ENCODE assay signal across 19 cellular contexts in genomic region chr5:131268758-131269370, GRCh38. TPM values are rescaled to one million over a fixed set of nuclear protein-coding genes. Genes with fewer than 3 reads are reported as not detected.
DNase-seq lines count a peak whose midpoint lies in the region; ATAC-seq and TF ChIP-seq lines count a peak whose summit lies in the region.
"Had no signal": no experiment of that assay in that cellular context is flagged by ENCODE, and none has a peak within 500 bp of the region (broad histone marks: within the 10 kb centered on the region; RNA-seq: fewer than 3 reads in every experiment).

No MANE protein-coding gene starts in this region.

- H3K4me3 ChIP-seq in AG10803 (ENCODE audit: low read length) (no peak overlapping the region), GM12864 (ENCODE audit: low read depth, low read length) (peak overlapping the region; percentile 23; the same call in 1 of the 2 replicates), A673 (ENCODE audit: low read depth, low read length, poor library complexity, severe bottlenecking) (no peak overlapping the region), ovary (no peak overlapping the region)
- H3K4me3 ChIP-seq: transverse colon had no signal

- no peak for ATAC-seq in activated CD8-positive, alpha-beta T cell treated with anti-CD3 and anti-CD28 coated beads, Interleukin-2, amount 10 ng/mL, durations not matched to agents 7 days and 5 days
- ATAC-seq in GM19328 (IDR thresholded peaks at IDR 0.05; ENCODE audit: unreplicated experiment), result no peak
- ATAC-seq: foreskin keratinocyte had no signal

- peak; percentile 18 for DNase-seq in AG10803 (ENCODE audit: low read depth)
- no peak for DNase-seq in GM12864 (ENCODE audit: low read depth)
- no peak for DNase-seq in activated CD8-positive, alpha-beta T cell treated with anti-CD3 and anti-CD28 coated beads, Interleukin-2, amount 10 ng/mL, durations not matched to agents 7 days and 5 days
- DNase-seq in fibroblast of peridontal ligament (ENCODE audit: extremely low read depth), result peak; percentile 46
- DNase-seq in A673 (ENCODE audit: low spot score), result no peak
- no peak for DNase-seq in DMS79 (lab: John Stamatoyannopoulos, UW)
- DNase-seq in ovary, result no peak
- DNase-seq: activated CD4-positive, CD25-positive, alpha-beta regulatory T cell treated with anti-CD3 and anti-CD28 coated beads, Interleukin-2, amount 50 U/mL, for 72 hours; activated effector memory CD4-positive, alpha-beta T cell treated with Interleukin-2 at 50 U/mL for 16 hours; BE2C; effector CD8-positive, alpha-beta T cell; foreskin keratinocyte; GOT3; MM.1S; naive B cell; NCI-H2029 treated with DMSO at 0.1 percent for 48 hours; NCI-H69; transverse colon had no signal

- TF ChIP-seq CTCF in AG10803 (conservative IDR thresholded peaks at IDR 0.05; ENCODE audit: low read length), result no peak
- no peak for TF ChIP-seq CTCF in GM12864 (IDR thresholded peaks at IDR 0.05; ENCODE audit: low read depth, low read length, missing control alignments)
- TF ChIP-seq CTCF in A673 (conservative IDR thresholded peaks at IDR 0.05; ENCODE audit: low read depth, low read length), result no peak
- TF ChIP-seq CTCF in ovary (IDR thresholded peaks at IDR 0.05), result no peak

- BruUV-seq in A673 (replicated peaks; lab: Mats Ljungman, UMichigan), result no TSS peak

- peaks cover 54% of the 10 kb centered on the region for H3K36me3 Mint-ChIP-seq in activated CD8-positive, alpha-beta T cell treated with anti-CD3 and anti-CD28 coated beads, Interleukin-2, amount 10 ng/mL, durations not matched to agents 7 days and 5 days (ENCODE audit: low read depth)

- no peak for TF ChIP-seq POLR2A in ovary (IDR thresholded peaks at IDR 0.05)

- peak overlapping the region; percentile 55 for H3K27ac Mint-ChIP-seq in activated CD8-positive, alpha-beta T cell treated with anti-CD3 and anti-CD28 coated beads, Interleukin-2, amount 10 ng/mL, durations not matched to agents 7 days and 5 days

- intact Hi-C loops in A673 (cut with micrococcal nuclease; ENCODE audit: unreplicated experiment) (no loop called here), ovary (cut with DNase I) (loop anchor here in 3 of 4 donors (10.0 kb wide), 2 partner anchors 94 to 104 kb away; partner anchors contain the start of genes HINT1 (in 2 of the 3) and LYRM7 (in 1 of the 3))

- TF ChIP-seq EP300 in ovary (IDR thresholded peaks at IDR 0.05), result no peak

- H3K27me3 ChIP-seq in A673 (replicated peaks; ENCODE audit: insufficient read depth, low read depth, low read length, poor library complexity) (no peaks in the 10 kb centered on the region), ovary (no peaks in the 10 kb centered on the region)
- H3K27me3 ChIP-seq: BE2C, foreskin keratinocyte, transverse colon had no signal

- H3K4me3 Mint-ChIP-seq in activated CD8-positive, alpha-beta T cell treated with anti-CD3 and anti-CD28 coated beads, Interleukin-2, amount 10 ng/mL, durations not matched to agents 7 days and 5 days, result peak overlapping the region; percentile 73

- no peaks in the 10 kb centered on the region for H3K9me3 Mint-ChIP-seq in activated CD8-positive, alpha-beta T cell treated with anti-CD3 and anti-CD28 coated beads, Interleukin-2, amount 10 ng/mL, durations not matched to agents 7 days and 5 days (ENCODE audit: insufficient read depth)
- H3K9me3 Mint-ChIP-seq: naive B cell had no signal

- H3K36me3 ChIP-seq in A673 (ENCODE audit: insufficient read depth, low read length, poor library complexity, severe bottlenecking), result no peaks in the 10 kb centered on the region
- H3K36me3 ChIP-seq in ovary, result no peaks in the 10 kb centered on the region
- H3K36me3 ChIP-seq: BE2C, transverse colon had no signal

- H3K27ac ChIP-seq in A673 (ENCODE audit: low read depth, low read length, poor library complexity, severe bottlenecking), result no peak overlapping the region
- H3K27ac ChIP-seq in ovary, result no peak overlapping the region
- H3K27ac ChIP-seq: foreskin keratinocyte had no signal

- 90 to 94% (median 94%) methylated on average over 12 of the region's 12 CpGs for WGBS in ovary, 3 donors

- H3K9me3 ChIP-seq in A673 (ENCODE audit: low read depth, low read length, poor library complexity, severe bottlenecking) (no peaks in the 10 kb centered on the region), ovary (no peaks in the 10 kb centered on the region)
- H3K9me3 ChIP-seq: BE2C, transverse colon had no signal

- H3K27me3 Mint-ChIP-seq in activated CD8-positive, alpha-beta T cell treated with anti-CD3 and anti-CD28 coated beads, Interleukin-2, amount 10 ng/mL, durations not matched to agents 7 days and 5 days (ENCODE audit: low read depth), result no peaks in the 10 kb centered on the region
- H3K27me3 Mint-ChIP-seq: naive B cell had no signal

- CTCF ChIA-PET in activated CD8-positive, alpha-beta T cell treated with anti-CD3 and anti-CD28 coated beads, Interleukin-2, amount 10 ng/mL, durations not matched to agents 7 days and 5 days (lab: Charles Lee), result interaction anchor here (1.3 kb wide), 1 partner anchor 114 kb away, joined by 4 read pairs; no protein-coding TSS in a partner anchor
- CTCF ChIA-PET in A673 (lab: Charles Lee), result no interaction called here

- POLR2A ChIA-PET in activated CD8-positive, alpha-beta T cell treated with anti-CD3 and anti-CD28 coated beads, Interleukin-2, amount 10 ng/mL, durations not matched to agents 7 days and 5 days (lab: Charles Lee), result interaction anchor here (0.8 to 8.8 kb wide), 6 partner anchors 15 to 113 kb away, joined by 3 to 194 read pairs (median 4); no protein-coding TSS in a partner anchor
- POLR2A ChIA-PET in A673 (lab: Charles Lee; ENCODE audit: low non-redundant PET), result no interaction called here

- H3K4me1 Mint-ChIP-seq in activated CD8-positive, alpha-beta T cell treated with anti-CD3 and anti-CD28 coated beads, Interleukin-2, amount 10 ng/mL, durations not matched to agents 7 days and 5 days (ENCODE audit: low read depth), result peaks cover 56% of the 10 kb centered on the region

- H3K4me1 ChIP-seq in A673 (ENCODE audit: insufficient read depth, low read length, poor library complexity, severe bottlenecking) (peaks cover 31% of the 10 kb centered on the region), ovary (ENCODE audit: insufficient read depth) (peaks cover 2% of the 10 kb centered on the region)
- H3K4me1 ChIP-seq: BE2C had no signal

RNA-seq across cellular contexts. Expression of gene CDC42SE2, which starts 5.0 kb away (rescaled TPM):
- 100 to 1,000 TPM; 115 to 126 TPM for total RNA-seq in activated CD8-positive, alpha-beta T cell treated with anti-CD3 and anti-CD28 coated beads, Interleukin-2, amount 10 ng/mL, durations not matched to agents 7 days and 5 days
- total RNA-seq in A673 (2021) (25.5 and 26.6 TPM in 2 replicates), ovary (10 to 100 TPM; 18.0 to 37.6 (median 23.7) TPM)
- polyA plus RNA-seq in ovary, result 10 to 100 TPM; 22.0 to 26.8 TPM

Comparison
In these comparisons a context has a peak if more than half of its experiments do, and no peak if none do; other contexts are left out.
1. DNase-seq: peak in AG10803 (single experiment) and fibroblast of peridontal ligament (single experiment); none in GM12864 (single experiment), activated CD8-positive, alpha-beta T cell treated with anti-CD3 and anti-CD28 coated beads, Interleukin-2, amount 10 ng/mL, durations not matched to agents 7 days and 5 days (single experiment), A673 (single experiment), DMS79 (single experiment) and ovary (0 of 5).